In genomic region chr2:15136639-15137038, GRCh38 we compare ENCODE assay signal across 40 cellular contexts.
"Had no signal": no experiment of that assay in that cellular context is flagged by ENCODE, and none has a peak within 500 bp of the region (broad histone marks: within the 10 kb centered on the region; RNA-seq: fewer than 3 reads in every experiment).

No MANE protein-coding gene starts in this region.

- H3K4me3 Mint-ChIP-seq: activated naive CD4-positive, alpha-beta T cell treated with anti-CD3 and anti-CD28 coated beads for 36 hours; activated naive CD4-positive, alpha-beta T cell treated with anti-CD3 and anti-CD28 coated beads, Interleukin-2, amount 10 ng/mL, durations not matched to agents 7 days and 5 days; activated naive CD4-positive, alpha-beta T cell treated with anti-CD3 and anti-CD28 coated beads, Interleukin-2, amount 50 U/mL, for 24 hours; activated naive CD8-positive, alpha-beta T cell; activated naive CD8-positive, alpha-beta T cell treated with anti-CD3 and anti-CD28 coated beads for 36 hours; activated naive CD8-positive, alpha-beta T cell treated with anti-CD3 and anti-CD28 coated beads, Interleukin-2, amount 10 ng/mL, durations not matched to agents 7 days and 5 days; activated naive CD8-positive, alpha-beta T cell treated with anti-CD3 and anti-CD28 coated beads, Interleukin-2, amount 50 U/mL, for 24 hours; activated T-cell treated with anti-CD3 and anti-CD28 coated beads, Interleukin-2, amount 50 U/mL, for 24 hours; activated T-cell treated with anti-CD3 and anti-CD28 coated beads, Interleukin-2, amount 50 U/mL, for 4 hours; activated T-cell treated with anti-CD3 and anti-CD28 coated beads, Interleukin-2, amount 50 U/mL, for 72 hours; activated T-helper 1 cell treated with anti-CD3 and anti-CD28 coated beads, Interleukin-12 subunit alpha, Interleukin-12 subunit beta, Interleukin-2, Interleukin-4 antibody, amounts not matched to agents 30 ng/mL and 10 ng/mL and 1 ng/mL, durations not matched to agents 14 hours and 24 hours and 36 hours; activated T-helper 17 cell treated with anti-CD3 and anti-CD28 coated beads, Interleukin-2, amount 50 U/mL, for 72 hours; brain; central memory CD8-positive, alpha-beta T cell had no signal

- H3K27ac ChIP-seq: adrenal gland, ascending aorta, body of pancreas, brain microvascular endothelial cell, breast epithelium, cardiac muscle cell had no signal

- H3K36me3 Mint-ChIP-seq: brain had no signal

- H3K9me3 Mint-ChIP-seq: activated naive CD4-positive, alpha-beta T cell treated with anti-CD3 and anti-CD28 coated beads, Interleukin-2, amount 50 U/mL, for 24 hours; activated naive CD8-positive, alpha-beta T cell treated with anti-CD3 and anti-CD28 coated beads, Interleukin-2, amount 50 U/mL, for 24 hours; activated T-helper 17 cell treated with anti-CD3 and anti-CD28 coated beads, Interleukin-2, amount 50 U/mL, for 72 hours; central memory CD8-positive, alpha-beta T cell had no signal

- ATAC-seq: activated naive CD4-positive, alpha-beta T cell treated with anti-CD3 and anti-CD28 coated beads, Interleukin-2, amount 50 U/mL, for 72 hours; activated naive CD8-positive, alpha-beta T cell treated with anti-CD3 and anti-CD28 coated beads, Interleukin-2, amount 50 U/mL, for 24 hours; activated T-cell treated with anti-CD3 and anti-CD28 coated beads, Interleukin-2, amount 50 U/mL, for 4 hours; activated T-cell treated with anti-CD3 and anti-CD28 coated beads, Interleukin-2, amount 50 U/mL, for 72 hours; activated T-helper 17 cell treated with anti-CD3 and anti-CD28 coated beads, Interleukin-2, amount 50 U/mL, for 72 hours; body of pancreas had no signal

- DNase-seq: activated effector memory CD4-positive, alpha-beta T cell treated with anti-CD3 and anti-CD28 coated beads, Interleukin-2, amount 50 U/mL, for 16 hours; activated effector memory CD4-positive, alpha-beta T cell treated with Interleukin-2 at 50 U/mL for 16 hours; activated gamma-delta T cell; activated gamma-delta T cell treated with Interleukin-2 at 50 U/mL for 16 hours; activated naive CD4-positive, alpha-beta T cell; activated naive CD4-positive, alpha-beta T cell treated with anti-CD3 and anti-CD28 coated beads for 36 hours; activated naive CD4-positive, alpha-beta T cell treated with anti-CD3 and anti-CD28 coated beads, Interleukin-2, amount 10 ng/mL, durations not matched to agents 7 days and 5 days; activated naive CD4-positive, alpha-beta T cell treated with anti-CD3 and anti-CD28 coated beads, Interleukin-2, amount 50 U/mL, for 16 hours; activated naive CD4-positive, alpha-beta T cell treated with Interleukin-2 at 50 U/mL for 16 hours; activated naive CD8-positive, alpha-beta T cell treated with anti-CD3 and anti-CD28 coated beads for 36 hours; activated naive CD8-positive, alpha-beta T cell treated with anti-CD3 and anti-CD28 coated beads, Interleukin-2, amount 10 ng/mL, durations not matched to agents 7 days and 5 days; activated naive CD8-positive, alpha-beta T cell treated with anti-CD3 and anti-CD28 coated beads, Interleukin-2, amount 50 U/mL, for 24 hours; activated T-cell treated with anti-CD3 and anti-CD28 coated beads, Interleukin-2, amount 50 U/mL, for 1 hour; activated T-cell treated with anti-CD3 and anti-CD28 coated beads, Interleukin-2, amount 50 U/mL, for 24 hours; activated T-cell treated with anti-CD3 and anti-CD28 coated beads, Interleukin-2, amount 50 U/mL, for 4 hours; activated T-cell treated with anti-CD3 and anti-CD28 coated beads, Interleukin-2, amount 50 U/mL, for 48 hours; activated T-cell treated with anti-CD3 and anti-CD28 coated beads, Interleukin-2, amount 50 U/mL, for 72 hours; adrenal gland; amniotic stem cell; amygdala; anterior cingulate cortex; aorta; body of pancreas; brain microvascular endothelial cell; caudate nucleus; central memory CD4-positive, alpha-beta T cell; cerebellar nuclear complex had no signal

- H3K27me3 ChIP-seq: adrenal gland, ascending aorta, body of pancreas, brain microvascular endothelial cell, breast epithelium, cardiac muscle cell had no signal

- H3K36me3 ChIP-seq: adrenal gland, ascending aorta, brain microvascular endothelial cell, breast epithelium, cardiac muscle cell had no signal

- FAIRE-seq: astrocyte, bronchial epithelial cell had no signal

- H3K4me1 ChIP-seq: adrenal gland, ascending aorta, body of pancreas, breast epithelium had no signal

- H3K4me1 Mint-ChIP-seq: activated T-helper 17 cell treated with anti-CD3 and anti-CD28 coated beads, Interleukin-2, amount 50 U/mL, for 72 hours had no signal

- H3K4me3 ChIP-seq: adrenal gland, ascending aorta, body of pancreas, breast epithelium, cardiac muscle cell had no signal

- H3K27ac Mint-ChIP-seq: activated naive CD4-positive, alpha-beta T cell treated with anti-CD3 and anti-CD28 coated beads for 36 hours; activated naive CD4-positive, alpha-beta T cell treated with anti-CD3 and anti-CD28 coated beads, Interleukin-2, amount 10 ng/mL, durations not matched to agents 7 days and 5 days; activated naive CD4-positive, alpha-beta T cell treated with anti-CD3 and anti-CD28 coated beads, Interleukin-2, amount 50 U/mL, for 24 hours; activated naive CD4-positive, alpha-beta T cell treated with anti-CD3 and anti-CD28 coated beads, Interleukin-2, amount 50 U/mL, for 72 hours; activated naive CD8-positive, alpha-beta T cell; activated naive CD8-positive, alpha-beta T cell treated with anti-CD3 and anti-CD28 coated beads for 36 hours; activated naive CD8-positive, alpha-beta T cell treated with anti-CD3 and anti-CD28 coated beads, Interleukin-2, amount 10 ng/mL, durations not matched to agents 7 days and 5 days; activated naive CD8-positive, alpha-beta T cell treated with anti-CD3 and anti-CD28 coated beads, Interleukin-2, amount 50 U/mL, for 24 hours; activated T-cell treated with anti-CD3 and anti-CD28 coated beads, Interleukin-2, amount 50 U/mL, for 24 hours; activated T-cell treated with anti-CD3 and anti-CD28 coated beads, Interleukin-2, amount 50 U/mL, for 72 hours; activated T-helper 1 cell treated with anti-CD3 and anti-CD28 coated beads, Interleukin-12 subunit alpha, Interleukin-12 subunit beta, Interleukin-2, Interleukin-4 antibody, amounts not matched to agents 30 ng/mL and 10 ng/mL and 1 ng/mL, durations not matched to agents 14 hours and 24 hours and 36 hours; activated T-helper 17 cell treated with anti-CD3 and anti-CD28 coated beads, Interleukin-2, amount 50 U/mL, for 72 hours; activated T-helper 2 cell treated with anti-CD3 and anti-CD28 coated beads, Interferon-gamma antibody, Interleukin-2, Interleukin-4, amounts not matched to agents 10 μg/mL and 5 μg/mL and 100 μg/mL, durations not matched to agents 14 hours and 24 hours and 36 hours; brain had no signal

- H3K9me3 ChIP-seq: adrenal gland, breast epithelium had no signal

- H3K27me3 Mint-ChIP-seq: activated naive CD4-positive, alpha-beta T cell treated with anti-CD3 and anti-CD28 coated beads, Interleukin-2, amount 10 ng/mL, durations not matched to agents 7 days and 5 days; activated naive CD4-positive, alpha-beta T cell treated with anti-CD3 and anti-CD28 coated beads, Interleukin-2, amount 50 U/mL, for 24 hours; activated naive CD8-positive, alpha-beta T cell; activated naive CD8-positive, alpha-beta T cell treated with anti-CD3 and anti-CD28 coated beads for 36 hours; activated naive CD8-positive, alpha-beta T cell treated with anti-CD3 and anti-CD28 coated beads, Interleukin-2, amount 10 ng/mL, durations not matched to agents 7 days and 5 days; activated T-helper 17 cell treated with anti-CD3 and anti-CD28 coated beads, Interleukin-2, amount 50 U/mL, for 72 hours; central memory CD8-positive, alpha-beta T cell had no signal
